ENCODE assay signal across 20 cellular contexts in the genomic region with DNA sequence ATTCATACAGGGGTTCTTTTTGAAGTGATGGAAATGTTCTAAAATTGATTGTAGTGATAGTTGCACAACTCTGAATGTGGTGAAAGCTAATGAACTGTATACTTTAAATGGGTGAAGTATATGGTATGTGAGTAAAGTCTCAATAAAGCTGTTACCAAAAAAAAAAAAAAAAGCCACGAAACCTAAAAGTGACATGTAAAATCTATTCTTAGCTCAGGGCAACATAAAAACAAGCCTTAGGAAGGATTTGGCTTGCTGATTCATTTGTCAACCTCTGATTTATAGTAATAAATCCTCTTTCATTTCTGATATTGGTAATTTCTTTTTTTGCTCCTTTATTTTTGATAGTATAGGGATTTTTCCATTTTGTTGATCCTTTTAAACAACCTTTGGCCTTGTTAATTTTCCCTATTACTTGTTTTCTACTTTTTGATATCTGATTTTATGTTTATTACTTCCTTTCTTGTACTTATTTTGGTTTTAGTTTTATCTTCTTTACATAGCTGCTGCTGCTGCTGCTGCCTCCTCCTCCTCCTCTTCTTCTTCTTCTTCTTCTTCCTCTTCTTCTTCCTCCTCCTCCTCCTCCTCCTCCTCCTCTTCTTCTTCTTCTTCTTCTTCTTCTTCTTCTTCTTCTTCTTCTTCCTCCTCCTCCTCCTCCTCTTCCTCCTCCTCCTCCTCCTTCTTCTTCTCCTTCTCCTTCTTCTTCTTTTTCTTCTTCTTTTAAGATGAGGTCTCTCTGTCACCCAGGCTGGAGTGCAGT.
"Had no signal": no experiment of that assay in that cellular context is flagged by ENCODE, and none has a peak within 500 bp of the region (broad histone marks: within the 10 kb centered on the region; RNA-seq: fewer than 3 reads in every experiment).

No MANE protein-coding gene starts in this region.

- H3K36me3 ChIP-seq: esophagus squamous epithelium, right lobe of liver, tibial artery, upper lobe of left lung, uterus had no signal

- H3K4me3 ChIP-seq: esophagus squamous epithelium, hepatocyte, psoas muscle, right lobe of liver, tibial artery, upper lobe of left lung, uterus had no signal

- H3K4me1 Mint-ChIP-seq: nephron progenitor cell; stimulated activated memory B cell treated with anti-CD40 and anti-IgM and Interleukin-4, amounts not matched to agents 10 μg/mL and 1 μg/mL and 100 μg/mL, for 72 hours had no signal

- H3K4me3 Mint-ChIP-seq: naive thymus-derived CD4-positive, alpha-beta T cell; nephron progenitor cell; stimulated activated memory B cell treated with anti-CD40 and anti-IgM and Interleukin-4, amounts not matched to agents 10 μg/mL and 1 μg/mL and 100 μg/mL, for 72 hours; stimulated activated naive CD8-positive, alpha-beta T cell treated with anti-CD3 and anti-CD28 coated beads, Interleukin-15, Interleukin-2, amounts not matched to agents 100 ng/mL and 50 ng/mL, for 24 hours had no signal

- H3K27ac Mint-ChIP-seq: naive thymus-derived CD4-positive, alpha-beta T cell; nephron progenitor cell; stimulated activated memory B cell treated with anti-CD40 and anti-IgM and Interleukin-4, amounts not matched to agents 10 μg/mL and 1 μg/mL and 100 μg/mL, for 72 hours; stimulated activated naive CD8-positive, alpha-beta T cell treated with anti-CD3 and anti-CD28 coated beads, Interleukin-15, Interleukin-2, amounts not matched to agents 100 ng/mL and 50 ng/mL, for 24 hours had no signal

- ATAC-seq: left lobe of liver; naive thymus-derived CD4-positive, alpha-beta T cell; psoas muscle; right lobe of liver; stimulated activated memory B cell treated with anti-CD40 and anti-IgM and Interleukin-4, amounts not matched to agents 10 μg/mL and 1 μg/mL and 100 μg/mL, for 72 hours had no signal

- H3K9me3 ChIP-seq: esophagus squamous epithelium, right lobe of liver, tibial artery, upper lobe of left lung, uterus had no signal

- DNase-seq: dermis blood vessel endothelial cell; esophagus squamous epithelium; foreskin fibroblast; head of caudate nucleus; mammary epithelial cell; naive thymus-derived CD4-positive, alpha-beta T cell; nephron progenitor cell; psoas muscle; retina; right lobe of liver; stimulated activated CD4-positive, alpha-beta T cell treated with anti-CD3 and anti-CD28 coated beads, Interleukin-4, amount 100 ng/mL, for 1 hour; stimulated activated CD8-positive, alpha-beta memory T cell treated with anti-CD3 and anti-CD28 coated beads, Interleukin-4, amount 100 ng/mL, for 48 hours; tibial artery; upper lobe of left lung; uterus had no signal

- H3K9me3 Mint-ChIP-seq: stimulated activated memory B cell treated with anti-CD40 and anti-IgM and Interleukin-4, amounts not matched to agents 10 μg/mL and 1 μg/mL and 100 μg/mL, for 72 hours; stimulated activated naive CD8-positive, alpha-beta T cell treated with anti-CD3 and anti-CD28 coated beads, Interleukin-15, Interleukin-2, amounts not matched to agents 100 ng/mL and 50 ng/mL, for 24 hours had no signal

- H3K4me1 ChIP-seq: esophagus squamous epithelium, parathyroid adenoma, psoas muscle, right lobe of liver, tibial artery, upper lobe of left lung, uterus had no signal

- H3K36me3 Mint-ChIP-seq: naive thymus-derived CD4-positive, alpha-beta T cell; stimulated activated memory B cell treated with anti-CD40 and anti-IgM and Interleukin-4, amounts not matched to agents 10 μg/mL and 1 μg/mL and 100 μg/mL, for 72 hours had no signal

- H3K27ac ChIP-seq: esophagus squamous epithelium, hepatocyte, parathyroid adenoma, psoas muscle, right lobe of liver, tibial artery, upper lobe of left lung, uterus had no signal
